In the genomic region with DNA sequence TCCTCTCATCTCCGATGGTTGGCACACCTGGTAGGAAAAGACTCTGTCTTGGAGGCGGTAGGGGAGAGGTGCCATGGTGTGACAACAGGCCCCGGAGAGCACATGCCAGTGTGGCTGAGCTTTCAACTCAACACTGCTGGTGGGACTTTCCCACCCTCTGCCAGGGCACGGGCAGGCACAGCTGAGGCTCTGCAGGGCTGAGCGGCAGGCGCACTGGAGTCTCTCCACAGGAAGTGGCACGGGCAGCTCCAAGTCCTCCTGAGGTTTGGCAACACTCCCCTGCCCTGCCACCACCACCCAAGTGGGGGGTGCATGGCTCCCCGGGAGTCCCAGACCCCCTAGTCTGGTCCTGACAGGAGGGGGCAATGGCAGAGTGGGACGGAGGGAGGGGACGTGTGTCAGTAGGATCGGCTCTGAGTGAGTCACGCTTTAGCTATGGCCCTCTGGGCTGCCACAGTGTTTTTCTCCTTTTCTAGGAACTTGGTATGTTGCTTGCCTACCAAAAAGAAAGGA, we compare ENCODE assay signal across 9 cellular contexts. TPM values are rescaled to one million over a fixed set of nuclear protein-coding genes. Genes with fewer than 3 reads are reported as not detected.
A peak's percentile ranks its signal among the peaks of the same experiment; 100 is the strongest.
DNase-seq lines count a peak whose midpoint lies in the region; ATAC-seq, FAIRE-seq and TF ChIP-seq lines count a peak whose summit lies in the region.
"Had no signal": no experiment of that assay in that cellular context is flagged by ENCODE, and none has a peak within 500 bp of the region (broad histone marks: within the 10 kb centered on the region; RNA-seq: fewer than 3 reads in every experiment).

No MANE protein-coding gene starts in this region.

- TF ChIP-seq POLR2A in A549 (IDR thresholded peaks at IDR 0.05; ENCODE audit: low read length), result no peak

- H3K36me3 Mint-ChIP-seq in activated naive CD4-positive, alpha-beta T cell treated with anti-CD3 and anti-CD28 coated beads, Interleukin-2, amount 10 ng/mL, durations not matched to agents 7 days and 5 days, result peaks cover 36% of the 10 kb centered on the region

- ATAC-seq in A549 (peak; percentile 71 to 77), Panc1 (peak; percentile 73), right cardiac atrium (peak; percentile 61 to 62), GM21381 (IDR thresholded peaks at IDR 0.05; ENCODE audit: unreplicated experiment) (no peak)

- no peak for FAIRE-seq in A549 (lab: Jason Lieb, UNC)

- in situ Hi-C loops in Panc1 (cut with HindIII; ENCODE audit: low pct_unique_long_range_greater_than_20kb, low sequenced_read_pairs), result no loop called here

- peak overlapping the region; percentile 73 for H3K27ac Mint-ChIP-seq in activated naive CD4-positive, alpha-beta T cell treated with anti-CD3 and anti-CD28 coated beads, Interleukin-2, amount 10 ng/mL, durations not matched to agents 7 days and 5 days

- H3K9me3 Mint-ChIP-seq in activated naive CD4-positive, alpha-beta T cell treated with anti-CD3 and anti-CD28 coated beads, Interleukin-2, amount 10 ng/mL, durations not matched to agents 7 days and 5 days, result no peaks in the 10 kb centered on the region

- no peak overlapping the region for H3K4me3 Mint-ChIP-seq in activated naive CD4-positive, alpha-beta T cell treated with anti-CD3 and anti-CD28 coated beads, Interleukin-2, amount 10 ng/mL, durations not matched to agents 7 days and 5 days

- TF ChIP-seq RAD21 in A549 (conservative IDR thresholded peaks at IDR 0.05 in 1 of 2, IDR thresholded peaks at IDR 0.05 in 1 of 2), result no peak

- peak in 1 of 2 experiments; percentile 40; a peak in 1 of 5 replicates for TF ChIP-seq EP300 in A549 (IDR thresholded peaks at IDR 0.05)

- H3K4me3 ChIP-seq in A549, result 0 out of 3 replicates have a peak overlapping the region, but pooled peaks have one; percentile 16
- no peak overlapping the region for H3K4me3 ChIP-seq in Panc1 (ENCODE audit: low read depth in 2 of 2, low read length in 2 of 2)
- no peak overlapping the region for H3K4me3 ChIP-seq in right cardiac atrium (ENCODE audit: low read length)

- CTCF ChIA-PET in A549 (lab: Yijun Ruan, JAX), result interaction anchor here (0.8 to 17.8 kb wide), 11 partner anchors 8 to 201 kb away, joined by 3 to 201 read pairs (median 6); partner anchors contain the start of gene TRAPPC3
- CTCF ChIA-PET in Panc1 (lab: Charles Lee), result no interaction called here
- CTCF ChIA-PET in activated naive CD4-positive, alpha-beta T cell treated with anti-CD3 and anti-CD28 coated beads, Interleukin-2, amount 10 ng/mL, durations not matched to agents 7 days and 5 days (lab: Charles Lee), result interaction anchor here (0.7 to 7.1 kb wide), 7 partner anchors 8 to 74 kb away, joined by 3 to 67 read pairs (median 5); no protein-coding TSS in a partner anchor

- peak overlapping the region; percentile 87 to 93 for H3K27ac ChIP-seq in A549
- H3K27ac ChIP-seq in Panc1 (ENCODE audit: low read length), result peak overlapping the region; percentile 7; the same call in 1 of the 2 replicates
- peak overlapping the region; percentile 88 for H3K27ac ChIP-seq in right cardiac atrium (ENCODE audit: low read length)
- H3K27ac ChIP-seq: C4-2B had no signal

- H3K9me3 ChIP-seq in A549, result no peaks in the 10 kb centered on the region
- H3K9me3 ChIP-seq in Panc1 (ENCODE audit: control insufficient read depth, insufficient read depth, low read depth, low read length), result no peaks in the 10 kb centered on the region
- H3K9me3 ChIP-seq in right cardiac atrium (ENCODE audit: control insufficient read depth, low read length), result no peaks in the 10 kb centered on the region

- no TSS peak for BruUV-seq in Panc1 (replicated peaks; lab: Mats Ljungman, UMichigan)

- H3K27me3 Mint-ChIP-seq in activated naive CD4-positive, alpha-beta T cell treated with anti-CD3 and anti-CD28 coated beads, Interleukin-2, amount 10 ng/mL, durations not matched to agents 7 days and 5 days, result no peaks in the 10 kb centered on the region

- peak overlapping the region; percentile 80 for H3K4me2 ChIP-seq in A549

- H3K4me1 ChIP-seq in A549 (peaks cover 50% of the 10 kb centered on the region), Panc1 (ENCODE audit: control insufficient read depth, insufficient read depth, low read length) (peaks cover 22% of the 10 kb centered on the region), right cardiac atrium (ENCODE audit: control insufficient read depth, insufficient read depth, low read length) (peaks cover 16% of the 10 kb centered on the region)

- DNase-seq in A549 (ENCODE audit: low read depth in 1 of 2, low spot score in 1 of 2) (peak; percentile 49 to 60), Panc1 (ENCODE audit: low read depth, low spot score) (no peak), right cardiac atrium (peak in 2 of 3 donors; percentile 71 to 76), NCI-H526 treated with DMSO at 0.1 percent for 48 hours (lab: John Stamatoyannopoulos, UW) (no peak), occipital lobe (lab: John Stamatoyannopoulos, UW) (no peak)
- peak; percentile 59 for DNase-seq in activated naive CD4-positive, alpha-beta T cell treated with anti-CD3 and anti-CD28 coated beads, Interleukin-2, amount 10 ng/mL, durations not matched to agents 7 days and 5 days
- peak; percentile 40 to 67 for DNase-seq in stimulated activated CD4-positive, alpha-beta T cell treated with anti-CD3 and anti-CD28 coated beads, Interleukin-4, amount 100 ng/mL, for 4 hours

- POLR2A ChIA-PET in A549 (lab: Yijun Ruan, JAX) (interaction anchor here (1.0 to 2.4 kb wide), 3 partner anchors 36 to 201 kb away, joined by 4 to 9 read pairs (median 5); partner anchors contain the start of genes MRPS15 and TRAPPC3), Panc1 (lab: Charles Lee) (no interaction called here)

- H3K27me3 ChIP-seq in Panc1 (ENCODE audit: control insufficient read depth, insufficient read depth, low read length) (no peaks in the 10 kb centered on the region), right cardiac atrium (ENCODE audit: control insufficient read depth, insufficient read depth) (no peaks in the 10 kb centered on the region)

- 15% methylated on average over 12 of the region's 12 CpGs for WGBS in A549 (ENCODE audit: missing lambda C conversion rate)
- WGBS in right cardiac atrium, result 40% methylated on average over 12 of the region's 12 CpGs

- TF ChIP-seq CTCF in A549 (IDR thresholded peaks at IDR 0.05), result no peak
- no peak for TF ChIP-seq CTCF in Panc1 (IDR thresholded peaks at IDR 0.05)

- intact Hi-C loops in Panc1 (cut with micrococcal nuclease; ENCODE audit: unreplicated experiment), result no loop called here
- intact Hi-C loops in right cardiac atrium (cut with DNase I), result no loop called here

- H3K36me3 ChIP-seq in Panc1 (ENCODE audit: control insufficient read depth, insufficient read depth, low read length), result peaks cover 11% of the 10 kb centered on the region

- peaks cover 32% of the 10 kb centered on the region for H3K4me1 Mint-ChIP-seq in activated naive CD4-positive, alpha-beta T cell treated with anti-CD3 and anti-CD28 coated beads, Interleukin-2, amount 10 ng/mL, durations not matched to agents 7 days and 5 days

TF ChIP-seq in A549, 52 proteins besides CTCF, POLR2A, EP300 and RAD21 (continues in another document):
- TF ChIP-seq JUNB (IDR thresholded peaks at IDR 0.05), result 0 out of 2 replicates have a peak, but pooled peaks have one; percentile 39
- TF ChIP-seq MAX (IDR thresholded peaks at IDR 0.05), result peak; percentile 77

RNA-seq across cellular contexts. Expression of gene EVA1B, which starts 27.3 kb away (rescaled TPM):
- polyA plus RNA-seq in A549 (2011; rRNA removed) (2.0 and 2.9 TPM in 2 replicates), A549 (2017; fragmentation: RNase III; extraction: RNeasy Plus Mini Kit Qiagen cat#74134 plus additional on column Dnase treatment) (7.5 to 10.8 TPM (median 8.5 TPM) in 3 replicates), right cardiac atrium (17.4 TPM)
- polyA plus RNA-seq in A549 (2012; cell fraction: cytosol; rRNA removed), result 11.5 and 19.9 TPM in 2 replicates
- 8.9 and 13.1 TPM in 2 replicates for polyA plus RNA-seq in A549 (2012; cell fraction: nucleus; rRNA removed)
- polyA minus RNA-seq in A549 (2011; rRNA and poly(A)+ RNA removed), result 0.58 and 1.2 TPM in 2 replicates
- total RNA-seq in Panc1 (2021; ENCODE audit: unreplicated experiment) (79.0 TPM), right cardiac atrium (10 to 100 TPM; 11.5 to 14.0 (median 13.1) TPM), occipital lobe (4.5 TPM)
- 196 TPM for polyA plus RNA-seq in Panc1 (2012; ENCODE audit: insufficient read length)

RNA-seq across cellular contexts. Expression of gene STK40, which starts 35.0 kb away (rescaled TPM):
- 8.9 and 10.5 TPM in 2 replicates for polyA plus RNA-seq in A549 (2011; rRNA removed)
- polyA plus RNA-seq in A549 (2012; cell fraction: cytosol; rRNA removed), result 10.0 and 12.0 TPM in 2 replicates
- 22.8 and 25.9 TPM in 2 replicates for polyA plus RNA-seq in A549 (2012; cell fraction: nucleus; rRNA removed)
- 6.0 to 7.6 TPM (median 6.8 TPM) in 3 replicates for polyA plus RNA-seq in A549 (2017; fragmentation: RNase III; extraction: RNeasy Plus Mini Kit Qiagen cat#74134 plus additional on column Dnase treatment)
- 12.3 and 15.2 TPM in 2 replicates for polyA minus RNA-seq in A549 (2011; rRNA and poly(A)+ RNA removed)
- total RNA-seq in Panc1 (2021; ENCODE audit: unreplicated experiment), result 49.6 TPM
- 50.8 TPM for polyA plus RNA-seq in Panc1 (2012; ENCODE audit: insufficient read length)
- total RNA-seq in right cardiac atrium, result 10 to 100 TPM; 66.7 to 85.0 (median 73.7) TPM
- 54.8 TPM for polyA plus RNA-seq in right cardiac atrium
- total RNA-seq in occipital lobe, result 13.1 TPM

RNA-seq across cellular contexts. Expression of gene SH3D21, which starts 44.5 kb away (rescaled TPM):
- 0.41 and 0.53 TPM in 2 replicates for polyA plus RNA-seq in A549 (2011; rRNA removed)
- polyA plus RNA-seq in A549 (2012; cell fraction: cytosol; rRNA removed), result 0.42 and 0.45 TPM in 2 replicates
- 3.7 and 4.1 TPM in 2 replicates for polyA plus RNA-seq in A549 (2012; cell fraction: nucleus; rRNA removed)
- polyA plus RNA-seq in A549 (2017; fragmentation: RNase III; extraction: RNeasy Plus Mini Kit Qiagen cat#74134 plus additional on column Dnase treatment), result 1.1 to 1.6 TPM (median 1.4 TPM) in 3 replicates
- polyA minus RNA-seq in A549 (2011; rRNA and poly(A)+ RNA removed), result 0.34 and 0.45 TPM in 2 replicates
- total RNA-seq in Panc1 (2021; ENCODE audit: unreplicated experiment), result 18.9 TPM
- 19.9 TPM for polyA plus RNA-seq in Panc1 (2012; ENCODE audit: insufficient read length)
- total RNA-seq in right cardiac atrium, result 1 to 10 TPM; 2.5 to 4.7 (median 4.2) TPM
- polyA plus RNA-seq in right cardiac atrium, result 3.5 TPM
- total RNA-seq in occipital lobe, result 3.0 TPM

RNA-seq across cellular contexts. Expression of gene LSM10, which starts 47.0 kb away (rescaled TPM):
- polyA plus RNA-seq in A549 (2011; rRNA removed), result 44.3 and 54.9 TPM in 2 replicates
- 107 and 112 TPM in 2 replicates for polyA plus RNA-seq in A549 (2012; cell fraction: cytosol; rRNA removed)
- 43.2 and 51.7 TPM in 2 replicates for polyA plus RNA-seq in A549 (2012; cell fraction: nucleus; rRNA removed)
- 40.3 to 43.3 TPM (median 40.7 TPM) in 3 replicates for polyA plus RNA-seq in A549 (2017; fragmentation: RNase III; extraction: RNeasy Plus Mini Kit Qiagen cat#74134 plus additional on column Dnase treatment)
- 30.2 and 39.9 TPM in 2 replicates for polyA minus RNA-seq in A549 (2011; rRNA and poly(A)+ RNA removed)
- total RNA-seq in Panc1 (2021; ENCODE audit: unreplicated experiment), result 53.7 TPM
- polyA plus RNA-seq in Panc1 (2012; ENCODE audit: insufficient read length), result 75.5 TPM
- total RNA-seq in right cardiac atrium, result 10 to 100 TPM; 70.9 to 76.4 (median 73.5) TPM
- 121 TPM for polyA plus RNA-seq in right cardiac atrium
- 3.1 TPM for total RNA-seq in occipital lobe

Comparison
In these comparisons a context has a peak if more than half of its experiments do, and no peak if none do; other contexts are left out.
1. DNase-seq: peak in A549 (2 of 2), activated naive CD4-positive, alpha-beta T cell treated with anti-CD3 and anti-CD28 coated beads, Interleukin-2, amount 10 ng/mL, durations not matched to agents 7 days and 5 days (single experiment), right cardiac atrium (2 of 3) and stimulated activated CD4-positive, alpha-beta T cell treated with anti-CD3 and anti-CD28 coated beads, Interleukin-4, amount 100 ng/mL, for 4 hours (2 of 2); none in Panc1 (single experiment), NCI-H526 treated with DMSO at 0.1 percent for 48 hours (single experiment) and occipital lobe (single experiment).
2. H3K27ac ChIP-seq: peak in every context shown above with its lines; median percentile 90 in A549; 88 in right cardiac atrium; 7 in Panc1.